In genomic region chr15:68801572-68802148, GRCh38 we compare ENCODE assay signal across 21 cellular contexts. TPM values are rescaled to one million over a fixed set of nuclear protein-coding genes. Genes with fewer than 3 reads are reported as not detected.
DNase-seq lines count a peak whose midpoint lies in the region; ATAC-seq and TF ChIP-seq lines count a peak whose summit lies in the region.
"Had no signal": no experiment of that assay in that cellular context is flagged by ENCODE, and none has a peak within 500 bp of the region (broad histone marks: within the 10 kb centered on the region; RNA-seq: fewer than 3 reads in every experiment).

No MANE protein-coding gene starts in this region.

- DNase-seq in CD4-positive, alpha-beta T cell = no peak
- DNase-seq in caudate nucleus (lab: John Stamatoyannopoulos, UW) (peak in 1 of 61 donors; percentile 32), neural crest cell (ENCODE audit: low read depth, low spot score) (no peak), NCI-H2196 (lab: John Stamatoyannopoulos, UW; ENCODE audit: unreplicated experiment) (no peak), activated gamma-delta T cell treated with Interleukin-2 at 50 U/mL for 16 hours (no peak), type B pancreatic cell (ENCODE audit: extremely low spot score, unreplicated experiment) (no peak)
- DNase-seq: activated CD8-positive, alpha-beta memory T cell treated with anti-CD3 and anti-CD28 coated beads, Interleukin-2, amount 50 U/mL, for 4 hours; cortex of kidney; erythroblast; gastrocnemius medialis; HCEC 1CT; KBM-7; NCI-H1092 treated with DMSO at 0.1 percent for 48 hours; NCI-H526; OCI-M1; pancreas; stimulated activated CD4-positive, alpha-beta T cell treated with anti-CD3 and anti-CD28 coated beads, Interleukin-2, amount 100 ng/mL, for 24 hours had no signal

- H3K4me1 Mint-ChIP-seq in CD4-positive, alpha-beta T cell (ENCODE audit: low read depth) = peaks cover 87% of the 10 kb centered on the region
- H3K4me1 Mint-ChIP-seq in neural crest cell (peaks cover 59% of the 10 kb centered on the region), type B pancreatic cell (ENCODE audit: unreplicated experiment) (peaks cover 50% of the 10 kb centered on the region)

- CTCF ChIA-PET in CD4-positive, alpha-beta T cell (lab: Charles Lee) = interaction anchor here (0.7 kb wide), 1 partner anchor 27 kb away, joined by 3 read pairs; no protein-coding TSS in a partner anchor
- CTCF ChIA-PET in HEK293 (lab: Yijun Ruan, JAX) = interaction anchor here (1.0 kb wide), 1 partner anchor 74 kb away, joined by 6 read pairs; no protein-coding TSS in a partner anchor

- ATAC-seq in CD4-positive, alpha-beta T cell (ENCODE audit: poor library complexity) = no peak
- ATAC-seq: activated naive CD4-positive, alpha-beta T cell treated with anti-CD3 and anti-CD28 coated beads, Interleukin-2, amount 50 U/mL, for 72 hours; gastrocnemius medialis; pancreas had no signal

- TF ChIP-seq CTCF in CD4-positive, alpha-beta T cell (IDR thresholded peaks at IDR 0.05) = no peak
- TF ChIP-seq CTCF in HEK293 (tag by site-specific recombination; IDR thresholded peaks at IDR 0.05) = no peak
- no peak for TF ChIP-seq CTCF in neural crest cell (conservative IDR thresholded peaks at IDR 0.05)
- no peak for TF ChIP-seq CTCF in type B pancreatic cell (conservative IDR thresholded peaks at IDR 0.05)

- no peaks in the 10 kb centered on the region for H3K9me3 ChIP-seq in CD4-positive, alpha-beta T cell (ENCODE audit: control insufficient read depth, low read length)
- H3K9me3 ChIP-seq in HEK293 (ENCODE audit: control insufficient read depth, insufficient read depth, low read depth, low read length) = no peaks in the 10 kb centered on the region
- H3K9me3 ChIP-seq: gastrocnemius medialis, pancreas, vagina had no signal

- peaks cover 36% of the 10 kb centered on the region for H3K36me3 Mint-ChIP-seq in CD4-positive, alpha-beta T cell (ENCODE audit: low read depth)
- H3K36me3 Mint-ChIP-seq in neural crest cell (ENCODE audit: low read depth) (peaks cover 6% of the 10 kb centered on the region), type B pancreatic cell (peaks cover 19% of the 10 kb centered on the region)

- intact Hi-C loops in CD4-positive, alpha-beta T cell (cut with DNase I, micrococcal nuclease) = no loop called here

- peak overlapping the region; percentile 64 for H3K27ac Mint-ChIP-seq in CD4-positive, alpha-beta T cell
- H3K27ac Mint-ChIP-seq in neural crest cell (ENCODE audit: unreplicated experiment) (peak overlapping the region; percentile 63), type B pancreatic cell (no peak overlapping the region)

- H3K36me3 ChIP-seq in HEK293 (ENCODE audit: control insufficient read depth in 2 of 2, insufficient read depth in 1 of 2, low read length in 2 of 2) = peaks cover 2 to 4% of the 10 kb centered on the region in 2 experiments
- H3K36me3 ChIP-seq: gastrocnemius medialis, pancreas, vagina had no signal

- H3K4me3 ChIP-seq in HEK293 (ENCODE audit: low read depth, low read length) = no peak overlapping the region
- H3K4me3 ChIP-seq: gastrocnemius medialis, pancreas, vagina had no signal

- no peaks in the 10 kb centered on the region for H3K27me3 Mint-ChIP-seq in CD4-positive, alpha-beta T cell
- H3K27me3 Mint-ChIP-seq in neural crest cell (ENCODE audit: low read depth) (no peaks in the 10 kb centered on the region), type B pancreatic cell (no peaks in the 10 kb centered on the region)

- H3K4me3 Mint-ChIP-seq in CD4-positive, alpha-beta T cell = no peak overlapping the region
- no peak overlapping the region for H3K4me3 Mint-ChIP-seq in neural crest cell
- no peak overlapping the region for H3K4me3 Mint-ChIP-seq in type B pancreatic cell
- H3K4me3 Mint-ChIP-seq: T-helper 2 cell treated with Interferon-gamma antibody and Interleukin-4, amounts not matched to agents 5 μg/mL and 100 μg/mL, for 36 hours had no signal

- H3K27ac ChIP-seq in CD4-positive, alpha-beta T cell (ENCODE audit: low read depth, low read length) = no peak overlapping the region
- no peak overlapping the region for H3K27ac ChIP-seq in HEK293 (ENCODE audit: extremely low read depth, low read depth, low read length)
- peak overlapping the region; percentile 63 for H3K27ac ChIP-seq in caudate nucleus (ENCODE audit: low read depth, low read length)
- H3K27ac ChIP-seq: gastrocnemius medialis, pancreas, vagina had no signal

- H3K9me3 Mint-ChIP-seq in CD4-positive, alpha-beta T cell = no peaks in the 10 kb centered on the region
- no peaks in the 10 kb centered on the region for H3K9me3 Mint-ChIP-seq in neural crest cell
- no peaks in the 10 kb centered on the region for H3K9me3 Mint-ChIP-seq in type B pancreatic cell
- H3K9me3 Mint-ChIP-seq: activated naive CD4-positive, alpha-beta T cell treated with anti-CD3 and anti-CD28 coated beads, Interleukin-2, amount 50 U/mL, for 72 hours; T-helper 2 cell treated with Interferon-gamma antibody and Interleukin-4, amounts not matched to agents 5 μg/mL and 100 μg/mL, for 36 hours had no signal

- H3K4me1 ChIP-seq in HEK293 (ENCODE audit: control insufficient read depth, insufficient read depth, low read length) = peaks cover 8% of the 10 kb centered on the region; the same call in 1 of the 2 replicates

- H3K27me3 ChIP-seq in CD4-positive, alpha-beta T cell (ENCODE audit: control insufficient read depth, insufficient read depth, low read length) = no peaks in the 10 kb centered on the region
- H3K27me3 ChIP-seq: gastrocnemius medialis, pancreas, vagina had no signal

- POLR2A ChIA-PET in CD4-positive, alpha-beta T cell (lab: Charles Lee) = interaction anchor here (1.4 kb wide), 1 partner anchor 11 kb away, joined by 3 read pairs; no protein-coding TSS in a partner anchor
- POLR2A ChIA-PET in HEK293 (lab: Yijun Ruan, JAX) = no interaction called here

TF ChIP-seq in HEK293, 187 proteins besides CTCF, POLR2A, EP300 and RAD21:
- peak; percentile 66; the same call in 1 of the 2 replicates for TF ChIP-seq ZNF600 (tag by site-specific recombination; IDR thresholded peaks at IDR 0.05)
- TF ChIP-seq ZNF426 (tag by site-specific recombination; IDR thresholded peaks at IDR 0.05) = no peak
- no peak for TF ChIP-seq HOXD13 (CRISPR knock-in tag; IDR thresholded peaks at IDR 0.05; ENCODE audit: borderline replicate concordance)
- TF ChIP-seq ZNF114 (tag by site-specific recombination; IDR thresholded peaks at IDR 0.05) = no peak
- no peak for TF ChIP-seq ZNF76 (tag by site-specific recombination; IDR thresholded peaks at IDR 0.05; ENCODE audit: borderline replicate concordance, low read depth)

RNA-seq across cellular contexts. Expression of gene ANP32A, which starts 19.0 kb away (rescaled TPM):
- total RNA-seq in CD4-positive, alpha-beta T cell = 10 to 100 TPM; 55.1 to 57.3 TPM
- total RNA-seq in neural crest cell = 355 and 367 TPM in 2 replicates
- total RNA-seq in type B pancreatic cell (ENCODE audit: low replicate concordance) = 167 and 222 TPM in 2 replicates
